In genomic region chr19:4930664-4931063, GRCh38 we compare ENCODE assay signal across 19 cellular contexts. TPM values are rescaled to one million over a fixed set of nuclear protein-coding genes. Genes with fewer than 3 reads are reported as not detected.
"Had no signal": no experiment of that assay in that cellular context is flagged by ENCODE, and none has a peak within 500 bp of the region (broad histone marks: within the 10 kb centered on the region; RNA-seq: fewer than 3 reads in every experiment).

No MANE protein-coding gene starts in this region.

- DNase-seq: activated CD4-positive, alpha-beta T cell treated with anti-CD3 and anti-CD28 coated beads, Interleukin-2, amount 50 U/mL, for 4 hours; activated CD8-positive, alpha-beta memory T cell treated with anti-CD3 and anti-CD28 coated beads, Interleukin-2, amount 10 ng/mL, durations not matched to agents 7 days and 5 days; activated effector memory CD4-positive, alpha-beta T cell treated with Interleukin-2 at 50 U/mL for 16 hours; activated T-cell treated with anti-CD3 and anti-CD28 coated beads, Interleukin-2, amount 50 U/mL, for 1 hour; anterior cingulate cortex; endodermal cell; erythroblast; left colon; lower lobe of right lung; naive B cell; SW 1271 had no signal

- H3K9me3 ChIP-seq: lower lobe of right lung, pancreas had no signal

- H3K36me3 Mint-ChIP-seq: naive B cell had no signal

- H3K27me3 ChIP-seq: dorsolateral prefrontal cortex, pancreas had no signal

- H3K27ac Mint-ChIP-seq: activated CD8-positive, alpha-beta memory T cell treated with anti-CD3 and anti-CD28 coated beads, Interleukin-2, amount 10 ng/mL, durations not matched to agents 7 days and 5 days; activated naive CD4-positive, alpha-beta T cell treated with anti-CD3 and anti-CD28 coated beads, Interleukin-2, amount 50 U/mL, for 24 hours; endodermal cell; stimulated activated naive CD8-positive, alpha-beta T cell treated with anti-CD3 and anti-CD28 coated beads, Interleukin-15, Interleukin-2, amounts not matched to agents 100 ng/mL and 50 ng/mL, for 24 hours; type B pancreatic cell had no signal

- H3K27me3 Mint-ChIP-seq: activated CD8-positive, alpha-beta memory T cell treated with anti-CD3 and anti-CD28 coated beads, Interleukin-2, amount 10 ng/mL, durations not matched to agents 7 days and 5 days; activated naive CD4-positive, alpha-beta T cell treated with anti-CD3 and anti-CD28 coated beads, Interleukin-2, amount 50 U/mL, for 24 hours; naive B cell; stimulated activated naive CD8-positive, alpha-beta T cell treated with anti-CD3 and anti-CD28 coated beads, Interleukin-15, Interleukin-2, amounts not matched to agents 100 ng/mL and 50 ng/mL, for 24 hours; type B pancreatic cell had no signal

- H3K27ac ChIP-seq: dorsolateral prefrontal cortex, lower lobe of right lung, pancreas had no signal

- ATAC-seq: activated CD4-positive, CD25-positive, alpha-beta regulatory T cell treated with anti-CD3 and anti-CD28 coated beads, Interleukin-2, amount 50 U/mL, for 24 hours; activated CD8-positive, alpha-beta memory T cell treated with anti-CD3 and anti-CD28 coated beads, Interleukin-2, amount 10 ng/mL, durations not matched to agents 7 days and 5 days; left colon; lower lobe of right lung; pancreas had no signal

- H3K4me3 ChIP-seq: dorsolateral prefrontal cortex, lower lobe of right lung, pancreas had no signal

- H3K9me3 Mint-ChIP-seq: activated naive CD4-positive, alpha-beta T cell treated with anti-CD3 and anti-CD28 coated beads, Interleukin-2, amount 50 U/mL, for 24 hours; endodermal cell; naive B cell; stimulated activated naive CD8-positive, alpha-beta T cell treated with anti-CD3 and anti-CD28 coated beads, Interleukin-15, Interleukin-2, amounts not matched to agents 100 ng/mL and 50 ng/mL, for 24 hours; type B pancreatic cell had no signal

- H3K4me3 Mint-ChIP-seq: activated CD8-positive, alpha-beta memory T cell treated with anti-CD3 and anti-CD28 coated beads, Interleukin-2, amount 10 ng/mL, durations not matched to agents 7 days and 5 days; activated naive CD4-positive, alpha-beta T cell treated with anti-CD3 and anti-CD28 coated beads, Interleukin-2, amount 50 U/mL, for 24 hours; endodermal cell; naive B cell; stimulated activated naive CD8-positive, alpha-beta T cell treated with anti-CD3 and anti-CD28 coated beads, Interleukin-15, Interleukin-2, amounts not matched to agents 100 ng/mL and 50 ng/mL, for 24 hours; type B pancreatic cell had no signal

- H3K4me1 ChIP-seq: lower lobe of right lung, pancreas had no signal

- H3K36me3 ChIP-seq: lower lobe of right lung, pancreas had no signal

- H3K4me1 Mint-ChIP-seq: activated naive CD4-positive, alpha-beta T cell treated with anti-CD3 and anti-CD28 coated beads, Interleukin-2, amount 50 U/mL, for 24 hours; endodermal cell had no signal

RNA-seq across cellular contexts. Expression of gene ARRDC5, which starts 28.0 kb away (rescaled TPM):
- total RNA-seq: bronchial epithelial cell, endodermal cell, temporal lobe had no signal
